In the genomic region with DNA sequence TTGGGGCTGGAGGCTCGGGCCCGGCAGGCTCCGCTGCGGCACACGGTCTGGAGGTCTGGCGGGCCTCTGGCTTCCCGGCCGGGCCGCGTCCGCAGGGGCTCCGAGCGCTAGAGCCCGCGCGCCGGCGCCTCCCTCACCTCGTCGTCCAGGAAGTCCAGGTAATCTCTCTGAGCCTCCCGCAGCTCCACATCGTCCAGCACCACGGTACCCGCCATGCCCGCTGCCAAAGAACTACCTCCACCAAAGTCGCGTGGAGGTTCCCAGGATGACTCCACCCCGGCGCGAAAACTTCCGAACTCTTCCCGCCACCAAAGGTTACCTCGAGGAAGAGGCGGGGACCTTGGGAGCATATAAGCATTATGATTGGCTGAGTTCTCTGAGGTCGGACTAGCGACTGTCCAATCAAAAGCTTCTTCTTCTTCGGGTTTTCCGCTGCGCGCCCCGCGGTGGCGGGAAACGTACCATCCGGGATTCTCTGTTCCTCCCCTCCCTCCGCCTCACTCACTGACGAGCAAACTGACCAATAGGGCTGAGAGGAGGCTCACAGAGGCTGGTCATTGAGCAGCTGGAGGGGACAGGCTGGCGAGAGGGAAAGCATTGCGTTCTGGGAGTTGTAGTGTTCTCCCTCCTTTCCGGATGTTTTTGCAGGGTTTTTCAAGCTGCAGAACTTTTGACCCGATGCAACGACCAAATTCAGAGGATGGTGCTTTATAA, we compare ENCODE assay signal across 8 cellular contexts. TPM values are rescaled to one million over a fixed set of nuclear protein-coding genes. Genes with fewer than 3 reads are reported as not detected.
DNase-seq lines count a peak whose midpoint lies in the region; ATAC-seq, FAIRE-seq and TF ChIP-seq lines count a peak whose summit lies in the region.

Gene MCM3, minus strand, starts transcription at position 283 of the 714 bp plus-strand sequence. Its CDS starts 68 bp downstream, at position 215.

- peak within 1 kb of the TSS; percentile 88 for H3K27ac ChIP-seq in 22Rv1
- H3K27ac ChIP-seq in brain microvascular endothelial cell = peak within 1 kb of the TSS; percentile 30
- no peak within 1 kb of the TSS for H3K27ac ChIP-seq in iPS DF 6.9 (ENCODE audit: low read length)
- peak within 1 kb of the TSS; percentile 55 to 76 (median 70) for H3K27ac ChIP-seq in gastrocnemius medialis

- H3K27me3 ChIP-seq in brain microvascular endothelial cell (replicated peaks) (no peaks in the 10 kb centered on the region), iPS DF 6.9 (ENCODE audit: control insufficient read depth, insufficient read depth, low read length) (no peaks in the 10 kb centered on the region), gastrocnemius medialis (no peaks in the 10 kb centered on the region)

- H3K4me1 ChIP-seq in iPS DF 6.9 (ENCODE audit: control insufficient read depth, insufficient read depth, low read length) (no peaks in the 10 kb centered on the region), gastrocnemius medialis (peaks cover 15 to 18% of the 10 kb centered on the region in 2 donors)

- peaks cover 10% of the 10 kb centered on the region for H3K36me3 ChIP-seq in brain microvascular endothelial cell (replicated peaks)
- peaks cover 22% of the 10 kb centered on the region; the same call in 1 of the 2 replicates for H3K36me3 ChIP-seq in iPS DF 6.9 (ENCODE audit: control insufficient read depth, insufficient read depth, low read length)
- peaks cover 0 to 29% of the 10 kb centered on the region in 2 donors for H3K36me3 ChIP-seq in gastrocnemius medialis

- TF ChIP-seq CTCF in 22Rv1 (IDR thresholded peaks at IDR 0.05) (no peak), brain microvascular endothelial cell (IDR thresholded peaks at IDR 0.05; ENCODE audit: low read depth, low read length, missing control alignments) (no peak), gastrocnemius medialis (IDR thresholded peaks at IDR 0.05 in 4 of 5, conservative IDR thresholded peaks at IDR 0.05 in 1 of 5) (peak in 1 of 5 experiments; percentile 23)

- peak; percentile 97 for FAIRE-seq in TTC549 (lab: Jason Lieb, UNC)

- in situ Hi-C loops in brain microvascular endothelial cell (cut with HindIII; ENCODE audit: low pct_ligation_motif_present, low sequenced_read_pairs) = loop anchor here (25.0 kb wide), 2 partner anchors 103 to 378 kb away; partner anchors contain the start of gene TMEM14A
- in situ Hi-C loops in gastrocnemius medialis (cut with MboI; ENCODE audit: low sequenced_read_pairs in 4 of 4) = loop anchor here in 3 of 4 donors (10.0 to 25.0 kb wide), 3 partner anchors 130 to 378 kb away; partner anchors contain the start of genes TMEM14A (in 3 of the 3) and TRAM2 (in 1 of the 3)

- TF ChIP-seq POLR2A in gastrocnemius medialis (IDR thresholded peaks at IDR 0.05) = no peak

- peak within 1 kb of the TSS; percentile 82 for H3K4me3 ChIP-seq in brain microvascular endothelial cell (ENCODE audit: low read depth, low read length)
- H3K4me3 ChIP-seq in iPS DF 6.9 (ENCODE audit: low read length) = peak within 1 kb of the TSS; percentile 99
- H3K4me3 ChIP-seq in gastrocnemius medialis = peak within 1 kb of the TSS; percentile 75 to 91 (median 82)

- intact Hi-C loops in gastrocnemius medialis (cut with DNase I; ENCODE audit: low total_unique reads) = loop anchor here (1.0 to 10.0 kb wide), 6 partner anchors 78 to 710 kb away; partner anchors contain the start of genes EFHC1, GSTA4, PAQR8 and TRAM2

- no CpG with 5 or more reads among the region's 52 CpGs for WGBS in iPS DF 6.9 (ENCODE audit: insufficient coverage, insufficient read length)

- H3K9me3 ChIP-seq in iPS DF 6.9 (ENCODE audit: control insufficient read depth, insufficient read depth, low read length) = no peaks in the 10 kb centered on the region
- H3K9me3 ChIP-seq in gastrocnemius medialis = no peaks in the 10 kb centered on the region

- ATAC-seq in GM18520 (IDR thresholded peaks at IDR 0.05; ENCODE audit: unreplicated experiment) (peak; percentile 97), HG03064 (IDR thresholded peaks at IDR 0.05; ENCODE audit: low read depth, unreplicated experiment) (peak; percentile 97), gastrocnemius medialis (peak; percentile 100)

- DNase-seq in NCI-H2107 treated with DMSO at 0.1 percent for 48 hours (lab: John Stamatoyannopoulos, UW; ENCODE audit: unreplicated experiment) (peak; percentile 95), brain microvascular endothelial cell (peak; percentile 99), iPS DF 6.9 (ENCODE audit: low read depth, low spot score) (peak; percentile 99), gastrocnemius medialis (peak; percentile 96 to 98)

RNA-seq across cellular contexts. Expression of gene MCM3, which starts in this region (rescaled TPM):
- total RNA-seq in gastrocnemius medialis = 10 to 100 TPM in 1 of 4 donors, 1 to 10 TPM in 3; 9.1 to 12.9 (median 9.8) TPM
